Comparison of ENCODE assay signal across 1 cellular context in the genomic region with DNA sequence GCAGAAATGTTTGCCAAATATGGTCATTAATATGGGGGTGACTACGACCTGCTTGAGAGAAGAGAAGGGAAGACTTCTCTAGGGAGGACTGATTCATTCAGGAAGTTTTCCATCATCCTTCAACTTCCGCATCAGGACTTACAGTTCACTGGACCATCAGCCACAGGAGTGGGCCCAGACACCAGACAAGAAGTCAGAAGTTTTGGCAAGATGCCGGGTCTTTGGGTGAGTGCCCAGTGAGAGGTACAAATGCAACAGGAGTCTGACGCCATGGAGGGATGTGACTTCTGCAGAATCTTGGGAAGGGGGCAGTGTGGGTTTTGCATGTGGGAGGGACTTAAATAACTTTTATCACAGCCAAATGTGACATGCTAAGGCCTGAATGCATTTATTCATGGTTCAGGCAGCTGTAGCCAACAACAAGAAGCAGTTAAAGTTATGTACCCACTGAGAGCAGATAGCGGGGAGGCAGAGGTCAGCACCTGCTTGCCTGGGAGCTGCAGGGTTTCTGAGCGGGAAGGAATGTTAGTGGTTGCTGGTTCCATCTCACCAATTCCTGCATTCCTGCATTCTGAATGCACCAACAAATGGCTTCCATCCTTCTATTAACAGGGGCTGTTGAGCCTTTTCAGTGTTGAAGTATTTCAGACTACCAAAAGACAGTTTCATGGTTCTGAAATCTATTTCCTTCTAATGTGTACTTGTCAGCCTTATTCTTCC.
TF ChIP-seq lines count a peak whose summit lies in the region.

No MANE protein-coding gene starts in this region.

TF ChIP-seq in H1, 55 proteins besides CTCF, POLR2A, EP300 and RAD21:
- TF ChIP-seq ZNF274 (IDR thresholded peaks at IDR 0.05; ENCODE audit: borderline replicate concordance, extremely low read depth, low read length) (no peak), EZH2 (IDR thresholded peaks at IDR 0.05; ENCODE audit: low read depth, low read length, severe bottlenecking) (no peak), BRCA1 (IDR thresholded peaks at IDR 0.05; ENCODE audit: low read depth, low read length) (no peak), TAF7 (optimal IDR thresholded peaks at IDR 0.05; ENCODE audit: borderline replicate concordance, low read depth, low read length) (no peak), JUN (IDR thresholded peaks at IDR 0.05; ENCODE audit: low read depth, low read length) (no peak), JUND (IDR thresholded peaks at IDR 0.05; ENCODE audit: low read length) (no peak), KDM4A (IDR thresholded peaks at IDR 0.05; ENCODE audit: low read depth, low read length, severe bottlenecking) (no peak), ASH2L (IDR thresholded peaks at IDR 0.05; ENCODE audit: low read length) (no peak), CHD1 (IDR thresholded peaks at IDR 0.05; ENCODE audit: low read depth, low read length) (no peak), CREB1 (IDR thresholded peaks at IDR 0.05) (no peak), POLR2AphosphoS5 (IDR thresholded peaks at IDR 0.05; ENCODE audit: low read depth, low read length) (no peak), CBX8 (IDR thresholded peaks at IDR 0.05; ENCODE audit: borderline replicate concordance, low read depth, low read length) (no peak), TEAD4 (IDR thresholded peaks at IDR 0.05; ENCODE audit: low read depth, low read length) (peak; percentile 57; the same call in 1 of the 2 replicates)
- TF ChIP-seq, protein P1, sequence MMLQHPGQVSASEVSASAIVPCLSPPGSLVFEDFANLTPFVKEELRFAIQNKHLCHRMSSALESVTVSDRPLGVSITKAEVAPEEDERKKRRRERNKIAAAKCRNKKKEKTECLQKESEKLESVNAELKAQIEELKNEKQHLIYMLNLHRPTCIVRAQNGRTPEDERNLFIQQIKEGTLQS (IDR thresholded peaks at IDR 0.05; ENCODE audit: insufficient read depth, low read depth, low read length), result no peak
- TF ChIP-seq, protein P2, sequence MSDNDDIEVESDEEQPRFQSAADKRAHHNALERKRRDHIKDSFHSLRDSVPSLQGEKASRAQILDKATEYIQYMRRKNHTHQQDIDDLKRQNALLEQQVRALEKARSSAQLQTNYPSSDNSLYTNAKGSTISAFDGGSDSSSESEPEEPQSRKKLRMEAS (IDR thresholded peaks at IDR 0.05), result peak; percentile 72
- TF ChIP-seq, protein P3, sequence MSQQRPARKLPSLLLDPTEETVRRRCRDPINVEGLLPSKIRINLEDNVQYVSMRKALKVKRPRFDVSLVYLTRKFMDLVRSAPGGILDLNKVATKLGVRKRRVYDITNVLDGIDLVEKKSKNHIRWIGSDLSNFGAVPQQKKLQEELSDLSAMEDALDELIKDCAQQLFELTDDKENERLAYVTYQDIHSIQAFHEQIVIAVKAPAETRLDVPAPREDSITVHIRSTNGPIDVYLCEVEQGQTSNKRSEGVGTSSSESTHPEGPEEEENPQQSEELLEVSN (IDR thresholded peaks at IDR 0.05), result peak; percentile 95
TF ChIP-seq in H1: peak in this region for 3.
